ENCODE assay signal across 7 cellular contexts in the genomic region with DNA sequence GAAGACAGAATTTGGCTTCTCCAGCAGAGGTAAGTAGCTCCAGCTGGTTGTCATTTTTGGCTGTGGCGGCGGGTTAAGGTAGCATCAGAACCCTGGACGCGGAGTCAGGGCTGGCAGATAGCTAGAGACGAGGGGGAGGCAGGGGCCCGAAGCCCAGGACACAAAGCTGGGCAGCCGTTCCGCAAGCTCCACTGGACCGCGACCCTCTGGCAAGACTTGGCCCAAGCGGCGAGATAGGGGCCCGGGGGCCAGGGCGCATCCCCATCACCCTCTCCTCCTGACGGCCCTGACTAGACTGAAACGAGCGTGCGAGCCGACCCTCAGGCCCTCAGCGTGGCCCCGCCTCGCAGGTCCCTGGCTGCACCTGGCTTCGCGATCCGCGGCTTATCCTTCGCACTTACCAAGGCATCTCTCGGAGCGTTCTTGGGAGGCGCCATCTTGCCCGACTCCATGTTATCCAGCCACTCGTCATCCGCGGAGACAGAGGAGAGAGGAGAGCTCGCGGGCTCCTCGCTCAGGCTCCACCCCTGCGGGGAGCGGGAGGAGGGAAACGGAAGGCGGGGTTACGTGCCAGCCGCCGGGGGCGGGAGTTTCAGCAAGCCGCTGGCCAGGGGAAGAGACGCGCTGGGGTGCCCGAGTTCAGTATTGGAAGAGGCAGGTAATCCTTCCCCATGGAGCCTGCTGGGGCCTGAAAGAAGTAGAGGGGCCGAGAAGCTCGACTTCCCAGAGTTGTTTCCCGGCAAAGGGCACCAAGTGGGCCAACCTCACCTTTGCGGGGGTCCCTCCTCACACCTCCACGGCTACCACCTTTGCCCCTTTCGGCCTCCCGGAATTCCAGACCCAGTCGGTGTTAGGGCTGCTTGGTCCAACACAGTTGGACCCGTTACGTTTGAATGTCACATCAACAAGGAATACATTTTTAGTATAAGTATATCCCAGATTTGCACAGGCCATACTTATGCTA. TPM values are rescaled to one million over a fixed set of nuclear protein-coding genes. Genes with fewer than 3 reads are reported as not detected.
A peak's percentile ranks its signal among the peaks of the same experiment; 100 is the strongest.
DNase-seq lines count a peak whose midpoint lies in the region; ATAC-seq and TF ChIP-seq lines count a peak whose summit lies in the region.

A gene with protein sequence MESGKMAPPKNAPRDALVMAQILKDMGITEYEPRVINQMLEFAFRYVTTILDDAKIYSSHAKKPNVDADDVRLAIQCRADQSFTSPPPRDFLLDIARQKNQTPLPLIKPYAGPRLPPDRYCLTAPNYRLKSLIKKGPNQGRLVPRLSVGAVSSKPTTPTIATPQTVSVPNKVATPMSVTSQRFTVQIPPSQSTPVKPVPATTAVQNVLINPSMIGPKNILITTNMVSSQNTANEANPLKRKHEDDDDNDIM (minus strand): TSS at position 491 of the 964 bp plus-strand sequence. CDS start 39 bp downstream, at position 452.

- in situ Hi-C loops in astrocyte of the cerebellum (cut with HindIII; ENCODE audit: low sequenced_read_pairs), result no loop called here

- H3K4me3 ChIP-seq in astrocyte of the cerebellum (ENCODE audit: low read depth, low read length) (peak within 1 kb of the TSS; percentile 75), hepatocyte (peak within 1 kb of the TSS; percentile 60), retinal pigment epithelial cell (ENCODE audit: low read length) (peak within 1 kb of the TSS; percentile 75)

- H3K9me3 ChIP-seq in hepatocyte (ENCODE audit: low read depth), result no peaks in the 10 kb centered on the region

- H3K9me2 ChIP-seq in hepatocyte (replicated peaks; ENCODE audit: insufficient read depth), result no peaks in the 10 kb centered on the region

- no peaks in the 10 kb centered on the region for H3K79me2 ChIP-seq in hepatocyte

- peak; percentile 84 for ATAC-seq in GM18499 (IDR thresholded peaks at IDR 0.05; ENCODE audit: insufficient read depth, unreplicated experiment)
- peak; percentile 93 for ATAC-seq in HG02938 (IDR thresholded peaks at IDR 0.05; ENCODE audit: unreplicated experiment)

- WGBS in hepatocyte (ENCODE audit: low lambda C conversion rate, missing lambda C conversion rate), result 51% methylated on average over 57 of the region's 59 CpGs

- peak within 1 kb of the TSS; percentile 58 for H3K27ac ChIP-seq in hepatocyte

- peak within 1 kb of the TSS; percentile 72 for H2AFZ ChIP-seq in hepatocyte

- H3K36me3 ChIP-seq in hepatocyte (replicated peaks; ENCODE audit: insufficient read depth, low read depth), result no peaks in the 10 kb centered on the region

- no peaks in the 10 kb centered on the region for H3K27me3 ChIP-seq in hepatocyte

- H3K4me2 ChIP-seq in hepatocyte, result peak within 1 kb of the TSS; percentile 79

- TF ChIP-seq CTCF in astrocyte of the cerebellum (IDR thresholded peaks at IDR 0.05; ENCODE audit: low read depth, low read length, missing control alignments) (no peak), hepatocyte (IDR thresholded peaks at IDR 0.05; ENCODE audit: poor library complexity) (no peak), retinal pigment epithelial cell (conservative IDR thresholded peaks at IDR 0.05; ENCODE audit: low read depth, low read length) (no peak)

- no peaks in the 10 kb centered on the region for H3K4me1 ChIP-seq in hepatocyte (ENCODE audit: insufficient read depth)

- H4K20me1 ChIP-seq in hepatocyte (ENCODE audit: insufficient read depth, poor library complexity, severe bottlenecking), result no peaks in the 10 kb centered on the region

- DNase-seq in NCI-H187 (lab: John Stamatoyannopoulos, UW) (peak; percentile 64 to 65), T-helper 22 cell (ENCODE audit: low read depth) (peak; percentile 70), astrocyte of the cerebellum (ENCODE audit: low read depth) (peak; percentile 53), hepatocyte (ENCODE audit: low spot score) (peak; percentile 90), retinal pigment epithelial cell (ENCODE audit: low read depth) (peak; percentile 26)

RNA-seq across cellular contexts. Expression of the gene that starts here (rescaled TPM):
- 20.0 and 23.0 TPM in 2 replicates for total RNA-seq in hepatocyte
- 12.0 and 13.5 TPM in 2 replicates for polyA plus RNA-seq in hepatocyte

Comparison
In these comparisons a context has a peak if more than half of its experiments do, and no peak if none do; other contexts are left out.
1. Peak in every context shown above with its lines: DNase-seq, ATAC-seq, H3K4me3 ChIP-seq and H3K27ac ChIP-seq.
2. DNase-seq: peak in every context shown above with its lines; median percentile 90 in hepatocyte; 70 in T-helper 22 cell; 64 in NCI-H187; 53 in astrocyte of the cerebellum; 26 in retinal pigment epithelial cell.